ENCODE assay signal across 8 cellular contexts in the genomic region with DNA sequence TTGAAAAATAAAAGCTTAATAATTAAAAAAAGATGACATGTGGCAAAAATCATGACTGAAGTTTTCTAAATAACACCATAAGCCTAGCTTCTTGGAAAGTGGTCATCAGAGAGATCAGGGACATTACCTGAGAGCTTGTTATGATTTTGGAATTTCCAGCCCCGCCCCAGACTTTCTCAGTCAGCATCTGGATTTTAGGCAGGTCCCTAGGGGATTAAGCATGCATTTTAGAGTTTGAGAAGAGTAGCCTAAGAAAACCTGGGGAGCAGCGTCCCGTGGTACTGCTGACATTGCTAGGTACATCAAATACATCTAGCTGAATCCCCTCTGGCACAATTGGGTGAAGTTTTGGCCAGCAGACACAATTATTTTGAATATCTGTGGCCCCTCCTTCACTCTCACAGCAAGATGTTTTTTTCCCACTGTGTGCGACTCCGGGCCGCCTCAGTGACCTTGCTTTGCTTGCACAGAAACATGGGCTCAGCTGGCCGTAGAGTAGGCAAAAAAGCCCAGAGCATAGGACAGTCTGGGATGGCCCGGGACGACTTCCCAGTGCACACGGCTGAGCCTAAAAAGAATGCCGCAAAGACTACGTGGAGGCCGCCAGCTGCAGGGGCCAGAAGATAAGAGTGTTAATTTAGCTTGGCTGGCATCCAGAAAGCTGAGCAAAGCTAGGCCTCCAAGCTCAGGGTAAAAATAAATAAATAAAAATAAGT. TPM values are rescaled to one million over a fixed set of nuclear protein-coding genes. Genes with fewer than 3 reads are reported as not detected.
DNase-seq lines count a peak whose midpoint lies in the region; TF ChIP-seq lines count a peak whose summit lies in the region.

No MANE protein-coding gene starts in this region.

- H3K36me3 ChIP-seq in left ventricle myocardium inferior = no peaks in the 10 kb centered on the region
- H3K36me3 ChIP-seq in stomach = no peaks in the 10 kb centered on the region

- H3K4me1 ChIP-seq in left ventricle myocardium inferior (peaks cover 77% of the 10 kb centered on the region), stomach (peaks cover 5 to 52% (median 25%) of the 10 kb centered on the region in 4 donors)

- H3K27me3 ChIP-seq in left ventricle myocardium inferior (ENCODE audit: low read depth) = no peaks in the 10 kb centered on the region
- no peaks in the 10 kb centered on the region for H3K27me3 ChIP-seq in stomach

- WGBS in stomach, 5 donors = 21 to 34% (median 27%) methylated on average over 13 of the region's 13 CpGs

- CTCF ChIA-PET in HEK293T (lab: Yijun Ruan, JAX) = interaction anchor here (0.9 kb wide), 1 partner anchor 197 kb away, joined by 5 read pairs; no protein-coding TSS in a partner anchor

- TF ChIP-seq CTCF in left ventricle myocardium inferior (IDR thresholded peaks at IDR 0.05; ENCODE audit: borderline replicate concordance) = no peak
- no peak for TF ChIP-seq CTCF in stomach (IDR thresholded peaks at IDR 0.05)

- DNase-seq in HEK293T (ENCODE audit: extremely low spot score) = peak; percentile 35
- peak; percentile 88 for DNase-seq in RPMI7951 (ENCODE audit: low read depth)
- DNase-seq in left ventricle myocardium inferior = peak; percentile 70
- no peak for DNase-seq in stomach
- DNase-seq in SIG-M5 (lab: John Stamatoyannopoulos, UW) = no peak
- DNase-seq in NOMO-1 treated with dmso at 0.1 percent for 144 hours (lab: John Stamatoyannopoulos, UW; ENCODE audit: unreplicated experiment) = no peak
- no peak for DNase-seq in MV-4-11 (lab: John Stamatoyannopoulos, UW)
- DNase-seq in activated CD4-positive, alpha-beta T cell treated with anti-CD3 and anti-CD28 coated beads for 1 hour = no peak

- H3K9me3 ChIP-seq in left ventricle myocardium inferior (replicated peaks) (no peaks in the 10 kb centered on the region), stomach (no peaks in the 10 kb centered on the region)

- TF ChIP-seq EP300 in stomach (IDR thresholded peaks at IDR 0.05) = no peak

- no peak for TF ChIP-seq POLR2A in stomach (IDR thresholded peaks at IDR 0.05)

- H3K4me3 ChIP-seq in left ventricle myocardium inferior = peak overlapping the region; percentile 40
- no peak overlapping the region for H3K4me3 ChIP-seq in stomach

- H3K27ac ChIP-seq in left ventricle myocardium inferior (replicated peaks) (peak overlapping the region; percentile 90), stomach (peak overlapping the region; percentile 15 to 76 (median 54))

- intact Hi-C loops in left ventricle myocardium inferior (cut with micrococcal nuclease) = no loop called here
- intact Hi-C loops in stomach (cut with DNase I; ENCODE audit: low total_unique reads) = no loop called here

- POLR2A ChIA-PET in HEK293T (lab: Yijun Ruan, JAX) = interaction anchor here (0.8 to 1.0 kb wide), 4 partner anchors 13 to 226 kb away, joined by 3 to 4 read pairs (median 3); a partner anchor contains a TSS

TF ChIP-seq in HEK293T, 16 proteins besides CTCF, POLR2A, EP300 and RAD21:
- TF ChIP-seq CTBP1 (IDR thresholded peaks at IDR 0.05; ENCODE audit: borderline replicate concordance) (no peak), ELF4 (IDR thresholded peaks at IDR 0.05) (no peak), FOXA1 (IDR thresholded peaks at IDR 0.05) (no peak), SP1 (IDR thresholded peaks at IDR 0.05) (no peak), FOXM1 (IDR thresholded peaks at IDR 0.05; ENCODE audit: borderline replicate concordance) (no peak), HDGF (IDR thresholded peaks at IDR 0.05; ENCODE audit: borderline replicate concordance) (no peak), BHLHE40 (IDR thresholded peaks at IDR 0.05; ENCODE audit: borderline replicate concordance) (no peak), TARDBP (IDR thresholded peaks at IDR 0.05) (no peak), ZNF384 (IDR thresholded peaks at IDR 0.05) (no peak)

RNA-seq across cellular contexts. Expression of a gene that starts 58.6 kb away (rescaled TPM):
- total RNA-seq in RPMI7951 (2014; rRNA removed; shearing (Covaris generic)) = 29.9 and 37.1 TPM in 2 replicates
- total RNA-seq in left ventricle myocardium inferior (152 TPM), stomach (10 to 100 TPM; 17.7 to 85.2 (median 60.8) TPM)
- polyA plus RNA-seq in stomach = 10 to 100 TPM; 11.0 to 12.2 (median 11.4) TPM

Comparison
In these comparisons a context has a peak if more than half of its experiments do, and no peak if none do; other contexts are left out.
1. DNase-seq: peak in HEK293T (single experiment), RPMI7951 (single experiment) and left ventricle myocardium inferior (single experiment); none in stomach (single experiment), SIG-M5 (single experiment), NOMO-1 treated with dmso at 0.1 percent for 144 hours (single experiment), MV-4-11 (single experiment) and activated CD4-positive, alpha-beta T cell treated with anti-CD3 and anti-CD28 coated beads for 1 hour (single experiment).